ENCODE assay signal across 15 cellular contexts in the genomic region with DNA sequence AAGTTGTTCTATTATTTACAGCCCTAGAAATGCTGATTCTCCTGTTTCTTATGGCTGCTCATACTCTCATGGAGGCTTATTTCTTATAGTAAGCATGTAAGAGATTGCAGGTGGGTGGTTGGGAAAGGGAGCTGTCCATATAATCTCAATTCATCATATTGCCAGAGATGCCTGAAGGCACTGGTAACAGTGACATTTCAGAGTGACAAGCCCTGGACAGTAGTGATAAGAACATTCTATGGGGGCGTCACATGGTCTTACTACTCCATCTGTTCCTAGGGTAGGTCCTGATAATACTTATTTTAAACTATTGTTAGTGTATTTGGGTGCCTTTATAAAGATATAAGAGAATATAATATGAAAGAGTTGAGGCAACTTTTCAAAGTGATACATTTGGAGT.
"Had no signal": no experiment of that assay in that cellular context is flagged by ENCODE, and none has a peak within 500 bp of the region (broad histone marks: within the 10 kb centered on the region; RNA-seq: fewer than 3 reads in every experiment).

No MANE protein-coding gene starts in this region.

- H3K4me1 Mint-ChIP-seq: neural progenitor cell had no signal

- H3K36me3 Mint-ChIP-seq: activated naive CD4-positive, alpha-beta T cell treated with anti-CD3 and anti-CD28 coated beads, Interleukin-2, amount 10 ng/mL, durations not matched to agents 7 days and 5 days; neural progenitor cell; stimulated activated naive B cell treated with anti-CD40 and anti-IgM and Interleukin-4, amounts not matched to agents 10 μg/mL and 1 μg/mL and 100 μg/mL, for 72 hours had no signal

- H3K9me3 Mint-ChIP-seq: activated naive CD4-positive, alpha-beta T cell treated with anti-CD3 and anti-CD28 coated beads, Interleukin-2, amount 10 ng/mL, durations not matched to agents 7 days and 5 days; activated T-cell treated with anti-CD3 and anti-CD28 coated beads, Interleukin-2, amount 50 U/mL, for 4 hours; dendritic cell treated with granulocyte-macrophage colony-stimulating factor and Interleukin-4, amounts not matched to agents 40 ng/mL and 50 ng/mL, for 4 days; neural progenitor cell had no signal

- H2AFZ ChIP-seq: neural progenitor cell had no signal

- H3K4me2 ChIP-seq: neural progenitor cell had no signal

- H3K4me3 Mint-ChIP-seq: activated CD4-positive, alpha-beta T cell treated with anti-CD3 and anti-CD28 coated beads, Interleukin-2, amount 10 ng/mL, durations not matched to agents 7 days and 5 days; activated naive CD4-positive, alpha-beta T cell treated with anti-CD3 and anti-CD28 coated beads, Interleukin-2, amount 10 ng/mL, durations not matched to agents 7 days and 5 days; activated T-cell treated with anti-CD3 and anti-CD28 coated beads, Interleukin-2, amount 50 U/mL, for 4 hours; dendritic cell treated with granulocyte-macrophage colony-stimulating factor and Interleukin-4, amounts not matched to agents 40 ng/mL and 50 ng/mL, for 4 days; immature natural killer cell; neural progenitor cell; stimulated activated naive B cell treated with anti-CD40 and anti-IgM and Interleukin-4, amounts not matched to agents 10 μg/mL and 1 μg/mL and 100 μg/mL, for 72 hours had no signal

- FAIRE-seq: endothelial cell of umbilical vein had no signal

- H3K9me3 ChIP-seq: thoracic aorta, upper lobe of right lung had no signal

- ATAC-seq: left ventricle myocardium superior, upper lobe of right lung had no signal

- DNase-seq: activated CD4-positive, alpha-beta T cell treated with anti-CD3 and anti-CD28 coated beads, Interleukin-2, amount 10 ng/mL, durations not matched to agents 7 days and 5 days; activated CD8-positive, alpha-beta memory T cell treated with anti-CD3 and anti-CD28 coated beads, Interleukin-2, amount 50 U/mL, for 4 hours; activated naive CD4-positive, alpha-beta T cell treated with anti-CD3 and anti-CD28 coated beads, Interleukin-2, amount 10 ng/mL, durations not matched to agents 7 days and 5 days; activated T-cell treated with anti-CD3 and anti-CD28 coated beads, Interleukin-2, amount 50 U/mL, for 4 hours; effector CD8-positive, alpha-beta T cell; immature natural killer cell; left ventricle myocardium superior; stimulated activated naive B cell treated with anti-CD40 and anti-IgM and Interleukin-4, amounts not matched to agents 10 μg/mL and 1 μg/mL and 100 μg/mL, for 72 hours; T1000; upper lobe of right lung had no signal

- H3K27me3 ChIP-seq: neural progenitor cell, upper lobe of right lung had no signal

- H3K27ac ChIP-seq: neural progenitor cell, thoracic aorta, upper lobe of right lung had no signal

- H3K27me3 Mint-ChIP-seq: activated CD4-positive, alpha-beta T cell treated with anti-CD3 and anti-CD28 coated beads, Interleukin-2, amount 10 ng/mL, durations not matched to agents 7 days and 5 days; activated naive CD4-positive, alpha-beta T cell treated with anti-CD3 and anti-CD28 coated beads, Interleukin-2, amount 10 ng/mL, durations not matched to agents 7 days and 5 days; progenitor cell of endocrine pancreas; stimulated activated naive B cell treated with anti-CD40 and anti-IgM and Interleukin-4, amounts not matched to agents 10 μg/mL and 1 μg/mL and 100 μg/mL, for 72 hours had no signal

- H3K36me3 ChIP-seq: neural progenitor cell, thoracic aorta, upper lobe of right lung had no signal

- H3K4me3 ChIP-seq: neural progenitor cell, thoracic aorta, upper lobe of right lung had no signal

- H3K27ac Mint-ChIP-seq: activated CD4-positive, alpha-beta T cell treated with anti-CD3 and anti-CD28 coated beads, Interleukin-2, amount 10 ng/mL, durations not matched to agents 7 days and 5 days; activated naive CD4-positive, alpha-beta T cell treated with anti-CD3 and anti-CD28 coated beads, Interleukin-2, amount 10 ng/mL, durations not matched to agents 7 days and 5 days; dendritic cell treated with granulocyte-macrophage colony-stimulating factor and Interleukin-4, amounts not matched to agents 40 ng/mL and 50 ng/mL, for 4 days; immature natural killer cell; neural progenitor cell; progenitor cell of endocrine pancreas; stimulated activated naive B cell treated with anti-CD40 and anti-IgM and Interleukin-4, amounts not matched to agents 10 μg/mL and 1 μg/mL and 100 μg/mL, for 72 hours had no signal

- H3K4me1 ChIP-seq: neural progenitor cell, upper lobe of right lung had no signal
